Comparison of ENCODE assay signal across 24 cellular contexts in genomic region chr1:193260056-193260750, GRCh38.
"Had no signal": no experiment of that assay in that cellular context is flagged by ENCODE, and none has a peak within 500 bp of the region (broad histone marks: within the 10 kb centered on the region; RNA-seq: fewer than 3 reads in every experiment).

No MANE protein-coding gene starts in this region.

- H3K27me3 ChIP-seq: cardiac muscle cell, esophagus muscularis mucosa, foreskin keratinocyte, neutrophil, pancreas, right lobe of liver had no signal

- H3K4me2 ChIP-seq: smooth muscle cell had no signal

- DNase-seq: activated CD4-positive, alpha-beta T cell treated with anti-CD3 and anti-CD28 coated beads for 36 hours; activated CD4-positive, alpha-beta T cell treated with anti-CD3 and anti-CD28 coated beads, Interleukin-2, amount 50 U/mL, for 48 hours; activated gamma-delta T cell treated with Interleukin-2 at 50 U/mL for 16 hours; amygdala; dermis blood vessel endothelial cell; effector memory CD4-positive, alpha-beta T cell; foreskin keratinocyte; glutamatergic neuron; hippocampal formation; islet precursor cell; left ventricle myocardium superior; natural killer cell; pancreas; right lobe of liver; stimulated activated CD4-positive, alpha-beta T cell treated with anti-CD3 and anti-CD28 coated beads, Interleukin-4, amount 100 ng/mL, for 1 hour; stimulated activated naive CD8-positive, alpha-beta T cell treated with anti-CD3 and anti-CD28 coated beads, Interleukin-15, amount 100 ng/mL, for 72 hours; T-cell had no signal

- H3K36me3 ChIP-seq: pancreas, right lobe of liver had no signal

- H3K4me1 ChIP-seq: foreskin keratinocyte, right lobe of liver had no signal

- ATAC-seq: activated CD4-positive, alpha-beta T cell treated with anti-CD3 and anti-CD28 coated beads for 36 hours; activated naive CD4-positive, alpha-beta T cell treated with anti-CD3 and anti-CD28 coated beads, Interleukin-2, amount 50 U/mL, for 72 hours; foreskin keratinocyte; natural killer cell; stimulated activated naive CD8-positive, alpha-beta T cell treated with anti-CD3 and anti-CD28 coated beads, Interleukin-15, amount 100 ng/mL, for 72 hours; T-cell; WTC11 had no signal

- H3K9me3 ChIP-seq: esophagus muscularis mucosa, neutrophil, pancreas, right lobe of liver had no signal

- FAIRE-seq: endothelial cell of umbilical vein, pancreas had no signal

- H3K27ac ChIP-seq: esophagus muscularis mucosa, foreskin keratinocyte, neutrophil, pancreas, right lobe of liver had no signal

- H3K4me3 ChIP-seq: cardiac muscle cell, esophagus muscularis mucosa, pancreas, right lobe of liver, smooth muscle cell had no signal
